ENCODE assay signal across 8 cellular contexts in the genomic region with DNA sequence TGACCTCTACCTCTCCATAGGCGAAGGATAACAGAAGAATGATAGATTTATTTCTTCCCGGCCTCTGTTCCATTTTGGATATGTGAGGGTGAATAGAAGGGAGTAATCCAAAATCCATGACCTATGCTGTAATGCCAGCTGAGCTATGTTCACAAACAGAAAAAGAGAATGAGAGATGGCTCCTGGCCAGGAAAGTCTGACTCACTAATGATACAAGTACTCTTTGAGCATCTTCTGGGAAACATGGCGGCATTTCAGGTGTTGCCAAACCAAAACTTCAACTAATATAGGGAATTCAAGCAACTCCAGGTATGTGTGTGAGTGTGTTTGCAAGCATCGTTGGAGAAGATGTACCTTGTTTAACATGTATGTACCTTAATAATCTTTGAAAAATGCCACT. TPM values are rescaled to one million over a fixed set of nuclear protein-coding genes. Genes with fewer than 3 reads are reported as not detected.
A peak's percentile ranks its signal among the peaks of the same experiment; 100 is the strongest.
DNase-seq lines count a peak whose midpoint lies in the region; ATAC-seq and TF ChIP-seq lines count a peak whose summit lies in the region.

No MANE protein-coding gene starts in this region.

- peak; percentile 38 to 58 for DNase-seq in activated CD4-positive, alpha-beta T cell treated with anti-CD3 and anti-CD28 coated beads for 4 hours
- DNase-seq in activated CD4-positive, alpha-beta T cell treated with anti-CD3 and anti-CD28 coated beads, Interleukin-2, amount 10 ng/mL, durations not matched to agents 24 days and 14 days, result no peak
- DNase-seq in Right ventricle myocardium superior (no peak), T-helper 1 cell (no peak)
- peak; percentile 32 for DNase-seq in stimulated activated CD4-positive, alpha-beta T cell treated with anti-CD3 and anti-CD28 coated beads, Interleukin-1b, Interleukin-23, amount 100 ng/mL, for 48 hours

- peaks cover 13% of the 10 kb centered on the region for H3K4me1 Mint-ChIP-seq in activated CD4-positive, alpha-beta T cell treated with anti-CD3 and anti-CD28 coated beads, Interleukin-2, amount 10 ng/mL, durations not matched to agents 24 days and 14 days

- H3K27ac Mint-ChIP-seq in activated CD4-positive, alpha-beta T cell treated with anti-CD3 and anti-CD28 coated beads, Interleukin-2, amount 10 ng/mL, durations not matched to agents 24 days and 14 days, result no peak overlapping the region

- H3K27me3 Mint-ChIP-seq in activated CD4-positive, alpha-beta T cell treated with anti-CD3 and anti-CD28 coated beads, Interleukin-2, amount 10 ng/mL, durations not matched to agents 24 days and 14 days, result no peaks in the 10 kb centered on the region

- intact Hi-C loops in activated CD4-positive, alpha-beta T cell treated with anti-CD3 and anti-CD28 coated beads, Interleukin-2, amount 10 ng/mL, durations not matched to agents 24 days and 14 days (cut with micrococcal nuclease), result no loop called here
- intact Hi-C loops in Right ventricle myocardium superior (cut with DNase I), result no loop called here

- ATAC-seq in SK-N-SH treated with all-trans-retinoic acid at 6 μM for 48 hours, result peak; percentile 67
- peak; percentile 83 for ATAC-seq in Right ventricle myocardium superior (ENCODE audit: poor library complexity)
- no peak for ATAC-seq in GM18873 (IDR thresholded peaks at IDR 0.05; ENCODE audit: low FRiP score, unreplicated experiment)
- ATAC-seq in GM21381 (IDR thresholded peaks at IDR 0.05; ENCODE audit: unreplicated experiment), result no peak

- no peak overlapping the region for H3K4me3 Mint-ChIP-seq in activated CD4-positive, alpha-beta T cell treated with anti-CD3 and anti-CD28 coated beads, Interleukin-2, amount 10 ng/mL, durations not matched to agents 24 days and 14 days

- H3K9me3 Mint-ChIP-seq in activated CD4-positive, alpha-beta T cell treated with anti-CD3 and anti-CD28 coated beads, Interleukin-2, amount 10 ng/mL, durations not matched to agents 24 days and 14 days, result no peaks in the 10 kb centered on the region

- H3K36me3 Mint-ChIP-seq in activated CD4-positive, alpha-beta T cell treated with anti-CD3 and anti-CD28 coated beads, Interleukin-2, amount 10 ng/mL, durations not matched to agents 24 days and 14 days (ENCODE audit: low read depth), result peaks cover 20% of the 10 kb centered on the region

TF ChIP-seq in SK-N-SH treated with all-trans-retinoic acid at 6 μM for 48 hours, 23 proteins besides CTCF, POLR2A, EP300 and RAD21:
- no peak for TF ChIP-seq GLIS3 (CRISPR knock-in tag; IDR thresholded peaks at IDR 0.05)
- peak; percentile 54 for TF ChIP-seq ISL1 (CRISPR knock-in tag; IDR thresholded peaks at IDR 0.05)

RNA-seq across cellular contexts. Expression of gene MED13L, which starts 55.1 kb away (rescaled TPM):
- total RNA-seq in activated CD4-positive, alpha-beta T cell treated with anti-CD3 and anti-CD28 coated beads, Interleukin-2, amount 10 ng/mL, durations not matched to agents 24 days and 14 days, result 55.1 and 62.9 TPM in 2 replicates
- 57.7 TPM for total RNA-seq in Right ventricle myocardium superior

Comparison
In these comparisons a context has a peak if more than half of its experiments do, and no peak if none do; other contexts are left out.
1. DNase-seq: peak in activated CD4-positive, alpha-beta T cell treated with anti-CD3 and anti-CD28 coated beads for 4 hours (2 of 2) and stimulated activated CD4-positive, alpha-beta T cell treated with anti-CD3 and anti-CD28 coated beads, Interleukin-1b, Interleukin-23, amount 100 ng/mL, for 48 hours (single experiment); none in activated CD4-positive, alpha-beta T cell treated with anti-CD3 and anti-CD28 coated beads, Interleukin-2, amount 10 ng/mL, durations not matched to agents 24 days and 14 days (single experiment), Right ventricle myocardium superior (single experiment) and T-helper 1 cell (0 of 5).
2. ATAC-seq: peak in SK-N-SH treated with all-trans-retinoic acid at 6 μM for 48 hours (single experiment) and Right ventricle myocardium superior (single experiment); none in GM18873 (single experiment) and GM21381 (single experiment).